ENCODE assay signal across 8 cellular contexts in genomic region chr16:75471723-75472634, GRCh38. TPM values are rescaled to one million over a fixed set of nuclear protein-coding genes. Genes with fewer than 3 reads are reported as not detected.
A peak's percentile ranks its signal among the peaks of the same experiment; 100 is the strongest.
DNase-seq lines count a peak whose midpoint lies in the region; ATAC-seq, FAIRE-seq and TF ChIP-seq lines count a peak whose summit lies in the region.
"Had no signal": no experiment of that assay in that cellular context is flagged by ENCODE, and none has a peak within 500 bp of the region (broad histone marks: within the 10 kb centered on the region; RNA-seq: fewer than 3 reads in every experiment).

No MANE protein-coding gene starts in this region.

- H3K9me3 ChIP-seq in HUES6 (ENCODE audit: control insufficient read depth, insufficient read depth, low read depth, low read length) (peaks cover 4% of the 10 kb centered on the region; the same call in 1 of the 2 replicates), PC-9 (ENCODE audit: insufficient read depth, low read depth) (no peaks in the 10 kb centered on the region), iPS-20b (ENCODE audit: insufficient read depth, low read depth, low read length) (no peaks in the 10 kb centered on the region), small intestine (ENCODE audit: control insufficient read depth, low read depth) (no peaks in the 10 kb centered on the region)

- peaks cover 6% of the 10 kb centered on the region for H3K4me1 Mint-ChIP-seq in brain
- H3K4me1 Mint-ChIP-seq: central memory CD8-positive, alpha-beta T cell had no signal

- 12 to 14% (median 13%) methylated on average over 10 of the region's 10 CpGs for WGBS in small intestine, 3 donors

- POLR2A ChIA-PET in PC-9 (lab: Charles Lee; ENCODE audit: unreplicated experiment), result interaction anchor here (0.7 kb wide), 1 partner anchor 111 kb away, joined by 5 read pairs; no protein-coding TSS in a partner anchor

- intact Hi-C loops in PC-9 (cut with micrococcal nuclease; ENCODE audit: unreplicated experiment), result loop anchor here (1.0 to 5.0 kb wide), 4 partner anchors 20 to 290 kb away; partner anchors contain the start of gene GABARAPL2

- H3K4me2 ChIP-seq in PC-9, result no peak overlapping the region

- no peaks in the 10 kb centered on the region for H3K79me2 ChIP-seq in PC-9 (ENCODE audit: low read depth)

- peak overlapping the region in 1 of 5 experiments; percentile 8 for H3K4me3 Mint-ChIP-seq in brain
- H3K4me3 Mint-ChIP-seq: central memory CD8-positive, alpha-beta T cell had no signal

- no peaks in the 10 kb centered on the region for H3K36me3 Mint-ChIP-seq in brain

- DNase-seq in EL (peak; percentile 53), PC-9 (peak; percentile 45 to 54), small intestine (peak; percentile 77)

- H3K27ac ChIP-seq in HUES6 (ENCODE audit: low read depth, low read length) (peak overlapping the region; percentile 82), PC-9 (no peak overlapping the region), iPS-20b (ENCODE audit: low read length) (peak overlapping the region; percentile 48), small intestine (ENCODE audit: low read depth in 1 of 2, low read length in 1 of 2) (no peak overlapping the region)

- H3K4me1 ChIP-seq in HUES6 (ENCODE audit: control insufficient read depth, insufficient read depth, low read length) (peaks cover 20% of the 10 kb centered on the region), PC-9 (replicated peaks; ENCODE audit: insufficient read depth) (0 out of 2 replicates have a peak, but pooled peaks cover 5% of the 10 kb centered on the region), iPS-20b (ENCODE audit: insufficient read depth, low read length) (peaks cover 15% of the 10 kb centered on the region; the same call in 1 of the 2 replicates), small intestine (ENCODE audit: control insufficient read depth in 2 of 2, insufficient read depth in 1 of 2, low read depth in 1 of 2, low read length in 1 of 2) (no peaks in the 10 kb centered on the region)

- H3K4me3 ChIP-seq in HUES6 (ENCODE audit: low read depth, low read length) (peak overlapping the region; percentile 4; the same call in 1 of the 2 replicates), PC-9 (no peak overlapping the region), iPS-20b (ENCODE audit: low read length) (peak overlapping the region; percentile 49), small intestine (ENCODE audit: low read depth in 1 of 2, low read length in 2 of 2) (no peak overlapping the region)

- peak overlapping the region; percentile 31 for H3K9ac ChIP-seq in HUES6 (ENCODE audit: low read length)
- peak overlapping the region; percentile 61; the same call in 1 of the 2 replicates for H3K9ac ChIP-seq in iPS-20b (ENCODE audit: low read depth, low read length)

- CTCF ChIA-PET in PC-9 (lab: Charles Lee), result interaction anchor here (0.7 to 0.9 kb wide), 2 partner anchors 13 to 45 kb away, joined by 3 read pairs; no protein-coding TSS in a partner anchor

- ATAC-seq in GM21360 (IDR thresholded peaks at IDR 0.05; ENCODE audit: unreplicated experiment), result peak; percentile 82

- no peaks in the 10 kb centered on the region for H3K27me3 ChIP-seq in HUES6 (ENCODE audit: control insufficient read depth, insufficient read depth, low read length)
- no peaks in the 10 kb centered on the region for H3K27me3 ChIP-seq in PC-9 (ENCODE audit: insufficient read depth, low read depth)
- H3K27me3 ChIP-seq in iPS-20b (ENCODE audit: insufficient read depth, low read length), result no peaks in the 10 kb centered on the region
- H3K27me3 ChIP-seq in small intestine (ENCODE audit: control insufficient read depth in 2 of 2, insufficient read depth in 2 of 2, low read length in 2 of 2), result no peaks in the 10 kb centered on the region

- H3K36me3 ChIP-seq in HUES6 (ENCODE audit: control insufficient read depth, insufficient read depth, low read length) (peaks cover 2% of the 10 kb centered on the region; the same call in 1 of the 2 replicates), PC-9 (ENCODE audit: low read depth) (no peaks in the 10 kb centered on the region), iPS-20b (ENCODE audit: insufficient read depth, low read depth, low read length) (peaks cover 2% of the 10 kb centered on the region), small intestine (ENCODE audit: control insufficient read depth in 2 of 2, insufficient read depth in 2 of 2, low read length in 2 of 2) (no peaks in the 10 kb centered on the region)

- H2AFZ ChIP-seq in PC-9, result no peak overlapping the region

- FAIRE-seq in small intestine (lab: Jason Lieb, UNC), result no peak

- peak overlapping the region in 4 of 5 experiments; percentile 3 to 48 (median 14) for H3K27ac Mint-ChIP-seq in brain

- H4K20me1 ChIP-seq in PC-9 (ENCODE audit: insufficient read depth), result no peaks in the 10 kb centered on the region

- TF ChIP-seq CTCF in PC-9 (conservative IDR thresholded peaks at IDR 0.05) (peak; percentile 81), brain (conservative IDR thresholded peaks at IDR 0.05) (peak; percentile 70 to 86)

- BruUV-seq in PC-9 (replicated peaks; lab: Mats Ljungman, UMichigan), result no TSS peak

- H3F3A ChIP-seq in PC-9 (ENCODE audit: insufficient read depth, low read depth), result peaks cover 4% of the 10 kb centered on the region; the same call in 1 of the 2 replicates

- peaks cover 6% of the 10 kb centered on the region for H3K27me3 Mint-ChIP-seq in brain

- H3K9me2 ChIP-seq in PC-9 (ENCODE audit: insufficient read depth), result no peaks in the 10 kb centered on the region

- peaks cover 0 to 5% (median 0%) of the 10 kb centered on the region in 5 experiments for H3K9me3 Mint-ChIP-seq in brain
- H3K9me3 Mint-ChIP-seq: central memory CD8-positive, alpha-beta T cell had no signal

RNA-seq across cellular contexts. Expression of gene TMEM170A, which starts 7.5 kb away (rescaled TPM):
- total RNA-seq in PC-9 (2021), result 31.4 and 31.7 TPM in 2 replicates
- polyA plus RNA-seq in brain (ENCODE audit: insufficient read depth, low read depth, low replicate concordance), result 11.5 TPM
- 10 to 100 TPM in 2 of 3 donors, 1 to 10 TPM in 1; 9.6 to 19.9 (median 11.1) TPM for polyA plus RNA-seq in small intestine

RNA-seq across cellular contexts. Expression of gene CHST6, which starts 23.3 kb away (rescaled TPM):
- 4.8 and 6.8 TPM in 2 replicates for total RNA-seq in PC-9 (2021)
- polyA plus RNA-seq in brain (ENCODE audit: insufficient read depth, low read depth, low replicate concordance), result 6.1 TPM
- polyA plus RNA-seq in small intestine, result 10 to 100 TPM in 1 of 3 donors, 1 to 10 TPM in 2; 2.6 to 10.1 (median 7.3) TPM

RNA-seq across cellular contexts. Expression of gene CFDP1, which starts 38.7 kb away (rescaled TPM):
- 52.6 and 55.6 TPM in 2 replicates for total RNA-seq in PC-9 (2021)
- polyA plus RNA-seq in brain (ENCODE audit: insufficient read depth, low read depth, low replicate concordance) (139 TPM), small intestine (100 to 1,000 TPM; 108 to 390 (median 337) TPM)

Comparison
In these comparisons a context has a peak if more than half of its experiments do, and no peak if none do; other contexts are left out.
1. H3K27ac ChIP-seq: peak in HUES6 (single experiment) and iPS-20b (single experiment); none in PC-9 (single experiment) and small intestine (0 of 2).
2. H3K4me3 ChIP-seq: peak in HUES6 (single experiment) and iPS-20b (single experiment); none in PC-9 (single experiment) and small intestine (0 of 2).
3. Peak in every context shown above with its lines, with median percentiles within 50 percentile points of each other: DNase-seq.